In genomic region chr9:132973713-132974112, GRCh38 we compare ENCODE assay signal across 11 cellular contexts. TPM values are rescaled to one million over a fixed set of nuclear protein-coding genes. Genes with fewer than 3 reads are reported as not detected.
DNase-seq lines count a peak whose midpoint lies in the region; ATAC-seq and TF ChIP-seq lines count a peak whose summit lies in the region.
"Had no signal": no experiment of that assay in that cellular context is flagged by ENCODE, and none has a peak within 500 bp of the region (broad histone marks: within the 10 kb centered on the region; RNA-seq: fewer than 3 reads in every experiment).

No MANE protein-coding gene starts in this region.

- TF ChIP-seq POLR2A in NB4 (IDR thresholded peaks at IDR 0.05; ENCODE audit: extremely low read depth, insufficient read length): no peak

- H3K4me3 ChIP-seq in NB4 (ENCODE audit: low read depth, low read length) (no peak overlapping the region), choroid plexus epithelial cell (ENCODE audit: low read depth, low read length) (no peak overlapping the region)
- H3K4me3 ChIP-seq: pancreas had no signal

- DNase-seq in AG08396 (ENCODE audit: low spot score) (peak; percentile 59), Daoy (ENCODE audit: low read depth) (peak; percentile 55), NB4 (ENCODE audit: low read depth) (peak; percentile 78), choroid plexus epithelial cell (ENCODE audit: low read depth) (peak; percentile 39), HT-29 (ENCODE audit: low spot score) (no peak)
- no peak for DNase-seq in activated CD8-positive, alpha-beta memory T cell treated with anti-CD3 and anti-CD28 coated beads, Interleukin-2, amount 50 U/mL, for 48 hours
- DNase-seq: H9, NCI-H1105 treated with DMSO at 0.1 percent for 48 hours had no signal

- no peak for ATAC-seq in HG03045 (IDR thresholded peaks at IDR 0.05; ENCODE audit: unreplicated experiment)

- TF ChIP-seq CTCF in NB4 (IDR thresholded peaks at IDR 0.05; ENCODE audit: low read depth, low read length): no peak
- TF ChIP-seq CTCF in choroid plexus epithelial cell (conservative IDR thresholded peaks at IDR 0.05; ENCODE audit: low read depth, low read length): no peak

RNA-seq across cellular contexts. Expression of gene GFI1B, which starts 4.8 kb away (rescaled TPM):
- total RNA-seq in Daoy (2014; rRNA removed; shearing (Covaris generic)): not detected in 2 replicates
- total RNA-seq in HT-29 (2014; rRNA removed; shearing (Covaris generic)): not detected in 2 replicates
- total RNA-seq: H9, lung microvascular endothelial cell had no signal

RNA-seq across cellular contexts. Expression of gene TSC1, which starts 29.3 kb away (rescaled TPM):
- total RNA-seq in Daoy (2014; rRNA removed; shearing (Covaris generic)): 27.7 and 28.9 TPM in 2 replicates
- total RNA-seq in HT-29 (2014; rRNA removed; shearing (Covaris generic)): 13.7 and 16.5 TPM in 2 replicates

RNA-seq across cellular contexts. Expression of gene GTF3C5, which starts 57.1 kb away (rescaled TPM):
- 118 and 133 TPM in 2 replicates for total RNA-seq in Daoy (2014; rRNA removed; shearing (Covaris generic))
- 136 and 159 TPM in 2 replicates for total RNA-seq in HT-29 (2014; rRNA removed; shearing (Covaris generic))

Comparison
In these comparisons a context has a peak if more than half of its experiments do, and no peak if none do; other contexts are left out.
1. DNase-seq: peak in AG08396 (single experiment), Daoy (single experiment), NB4 (single experiment) and choroid plexus epithelial cell (single experiment); none in HT-29 (single experiment) and activated CD8-positive, alpha-beta memory T cell treated with anti-CD3 and anti-CD28 coated beads, Interleukin-2, amount 50 U/mL, for 48 hours (single experiment).